8 cellular contexts compared by ENCODE assay signal in genomic region chr4:153249199-153250154, GRCh38. TPM values are rescaled to one million over a fixed set of nuclear protein-coding genes. Genes with fewer than 3 reads are reported as not detected.
A peak's percentile ranks its signal among the peaks of the same experiment; 100 is the strongest.
DNase-seq lines count a peak whose midpoint lies in the region; ATAC-seq, FAIRE-seq and TF ChIP-seq lines count a peak whose summit lies in the region.

No MANE protein-coding gene starts in this region.

- H3K9ac ChIP-seq in HepG2 (ENCODE audit: insufficient read depth, low read depth, low read length), result peak overlapping the region; percentile 46

- TF ChIP-seq POLR2A in GM19099 (IDR thresholded peaks at IDR 0.05; ENCODE audit: extremely low read depth, insufficient read length, low read depth), result peak; percentile 62
- peak in 1 of 2 experiments; percentile 37; a peak in 1 of 4 replicates for TF ChIP-seq POLR2A in HepG2 (IDR thresholded peaks at IDR 0.05; ENCODE audit: insufficient read depth in 1 of 2, low read depth in 2 of 2, low read length in 2 of 2)

- peak; percentile 67 for FAIRE-seq in HepG2 (lab: Jason Lieb, UNC)

- H4K20me1 ChIP-seq in HepG2 (ENCODE audit: insufficient read depth, low read length), result no peaks in the 10 kb centered on the region; the same call in 1 of the 2 replicates

- in situ Hi-C loops in HepG2 (cut with HindIII; ENCODE audit: extremely low pct_ligation_motif_present, low pct_unique_long_range_greater_than_20kb), result no loop called here

- no peak for TF ChIP-seq CTCF in AG10803 (conservative IDR thresholded peaks at IDR 0.05; ENCODE audit: low read length)
- TF ChIP-seq CTCF in HepG2 (CRISPR knock-in tag; IDR thresholded peaks at IDR 0.05), result no peak

- H3K4me2 ChIP-seq in HepG2 (ENCODE audit: low read depth, low read length), result peak overlapping the region; percentile 86

- H3K79me2 ChIP-seq in HepG2 (ENCODE audit: insufficient read depth, low read length), result no peaks in the 10 kb centered on the region

- no peak for TF ChIP-seq EP300 in HepG2 (IDR thresholded peaks at IDR 0.05; ENCODE audit: low read depth in 2 of 2, low read length in 2 of 2)
- TF ChIP-seq EP300 in HepG2 (CRISPR knock-in tag; IDR thresholded peaks at IDR 0.05; ENCODE audit: borderline replicate concordance), result no peak

- H2AFZ ChIP-seq in HepG2 (ENCODE audit: low read length), result peak overlapping the region; percentile 59

- H3K27me3 ChIP-seq in HepG2 (ENCODE audit: control insufficient read depth in 1 of 2, insufficient read depth in 2 of 2, low read length in 2 of 2), result no peaks in the 10 kb centered on the region

- CTCF ChIA-PET in HepG2 (lab: Yijun Ruan, JAX; ENCODE audit: low intra/inter-chr PET ratio, low total read pairs), result no interaction called here

- peak overlapping the region; percentile 65 for H3K4me3 ChIP-seq in AG10803 (ENCODE audit: low read length)
- peak overlapping the region; percentile 54 to 68 (median 63) for H3K4me3 ChIP-seq in HepG2 (replicated peaks in 1 of 3; ENCODE audit: insufficient read depth in 1 of 3, low read depth in 2 of 3, low read length in 3 of 3)

- POLR2A ChIA-PET in HepG2 (lab: Yijun Ruan, JAX), result no interaction called here

- no peaks in the 10 kb centered on the region for H3K9me3 ChIP-seq in HepG2 (ENCODE audit: low read length)

- no peaks in the 10 kb centered on the region for H3K36me3 ChIP-seq in HepG2 (replicated peaks in 1 of 2; ENCODE audit: control insufficient read depth in 1 of 2, insufficient read depth in 2 of 2, low read length in 2 of 2)

- DNase-seq in AG10803 (ENCODE audit: low read depth) (peak; percentile 60), NCI-H510A treated with DMSO at 0.1 percent for 48 hours (lab: John Stamatoyannopoulos, UW) (peak; percentile 73), dermis blood vessel endothelial cell (peak; percentile 75), HepG2 (ENCODE audit: low spot score) (peak; percentile 52)
- peak; percentile 80 to 83 for DNase-seq in activated CD4-positive, alpha-beta T cell treated with anti-CD3 and anti-CD28 coated beads, Interleukin-2, amount 50 U/mL, for 4 hours
- peak; percentile 82 to 90 for DNase-seq in stimulated activated CD4-positive, alpha-beta T cell treated with anti-CD3 and anti-CD28 coated beads, Interleukin-4, amount 100 ng/mL, for 4 hours

- intact Hi-C loops in HepG2 (cut with micrococcal nuclease; ENCODE audit: unreplicated experiment), result no loop called here

- TSS peak; percentile 58 for BruUV-seq in HepG2 (replicated peaks; lab: Mats Ljungman, UMichigan)

- H3K27ac ChIP-seq in HepG2 (ENCODE audit: extremely low read length, insufficient read depth, low read length), result peak overlapping the region; percentile 6

- H3K4me1 ChIP-seq in HepG2 (ENCODE audit: insufficient read depth, low read length), result peaks cover 25% of the 10 kb centered on the region

- no peak for TF ChIP-seq RAD21 in HepG2 (CRISPR knock-in tag; IDR thresholded peaks at IDR 0.05)

- WGBS in HepG2 (ENCODE audit: low lambda C conversion rate), result 8% methylated on average over 38 of the region's 44 CpGs

- ATAC-seq in HG03280 (IDR thresholded peaks at IDR 0.05; ENCODE audit: unreplicated experiment) (peak; percentile 99), HepG2 (peak; percentile 99)

TF ChIP-seq in HepG2, 621 proteins besides CTCF, POLR2A, EP300 and RAD21 (continues in another document):
- TF ChIP-seq ZNF567 (CRISPR knock-in tag; IDR thresholded peaks at IDR 0.05; ENCODE audit: borderline replicate concordance) (no peak), CREBL2 (CRISPR knock-in tag; IDR thresholded peaks at IDR 0.05; ENCODE audit: borderline replicate concordance) (no peak), ZNF83 (CRISPR knock-in tag; IDR thresholded peaks at IDR 0.05; ENCODE audit: borderline replicate concordance) (no peak), DPF2 (CRISPR knock-in tag; IDR thresholded peaks at IDR 0.05; ENCODE audit: borderline replicate concordance, low read depth) (no peak), ZNF547 (CRISPR knock-in tag; IDR thresholded peaks at IDR 0.05) (no peak), ZNF446 (CRISPR knock-in tag; IDR thresholded peaks at IDR 0.05) (no peak), SP1 (IDR thresholded peaks at IDR 0.05) (no peak), SP1 (CRISPR knock-in tag; IDR thresholded peaks at IDR 0.05) (no peak), ZNF468 (CRISPR knock-in tag; IDR thresholded peaks at IDR 0.05) (no peak), HDAC1 (CRISPR knock-in tag; IDR thresholded peaks at IDR 0.05) (no peak), MTA1 (CRISPR knock-in tag; IDR thresholded peaks at IDR 0.05; ENCODE audit: borderline replicate concordance) (no peak), POGZ (CRISPR knock-in tag; IDR thresholded peaks at IDR 0.05) (no peak), ZNF333 (CRISPR knock-in tag; IDR thresholded peaks at IDR 0.05; ENCODE audit: borderline replicate concordance) (0 out of 2 replicates have a peak, but pooled peaks have one; percentile 34), GFI1 (CRISPR knock-in tag; IDR thresholded peaks at IDR 0.05; ENCODE audit: borderline replicate concordance) (no peak), PHF21A (CRISPR knock-in tag; IDR thresholded peaks at IDR 0.05) (peak; percentile 16; the same call in 1 of the 2 replicates), ARID4A (CRISPR knock-in tag; IDR thresholded peaks at IDR 0.05; ENCODE audit: borderline replicate concordance) (0 out of 2 replicates have a peak, but pooled peaks have one; percentile 26), PCBP1 (IDR thresholded peaks at IDR 0.05; ENCODE audit: borderline replicate concordance, low read depth, low read length) (no peak), MAX (IDR thresholded peaks at IDR 0.05) (0 out of 2 replicates have a peak, but pooled peaks have one; percentile 22), KAT2B (IDR thresholded peaks at IDR 0.05; ENCODE audit: borderline replicate concordance, low read depth, low read length) (no peak), ZNF546 (CRISPR knock-in tag; conservative IDR thresholded peaks at IDR 0.05) (no peak)

RNA-seq across cellular contexts. Expression of gene TRIM2, which starts 45.2 kb away (rescaled TPM):
- 8.6 and 12.6 TPM in 2 replicates for total RNA-seq in dermis blood vessel endothelial cell
- total RNA-seq in HepG2 (2016; rRNA removed; fragmentation: Illumina TruSeq; extraction: Trizol), result 4.2 and 7.0 TPM in 2 replicates
- 1.8 and 2.6 TPM in 2 replicates for total RNA-seq in HepG2 (2016; cell fraction: cytosol; rRNA removed; fragmentation: Illumina TruSeq; extraction: Trizol; ENCODE audit: low read depth)
- 3.7 and 4.1 TPM in 2 replicates for total RNA-seq in HepG2 (2016; cell fraction: insoluble cytoplasmic fraction; rRNA removed; fragmentation: Illumina TruSeq; extraction: Trizol)
- total RNA-seq in HepG2 (2016; cell fraction: membrane; rRNA removed; fragmentation: Illumina TruSeq; extraction: Trizol), result 1.2 and 1.3 TPM in 2 replicates
- total RNA-seq in HepG2 (2016; cell fraction: nucleus; rRNA removed; fragmentation: Illumina TruSeq; extraction: Trizol), result 5.2 and 6.5 TPM in 2 replicates
- 2.1 and 2.9 TPM in 2 replicates for polyA plus RNA-seq in HepG2 (2011; rRNA removed)
- 2.1 and 2.4 TPM in 2 replicates for polyA plus RNA-seq in HepG2 (2011; cell fraction: cytosol; rRNA removed)
- polyA plus RNA-seq in HepG2 (2011; cell fraction: nucleus; rRNA removed), result 2.8 and 4.0 TPM in 2 replicates
- polyA plus RNA-seq in HepG2 (2012), result 1.9 and 2.8 TPM in 2 replicates
- 0.27 and 0.29 TPM in 2 replicates for polyA plus RNA-seq in HepG2 (2016; cell fraction: cytosol; fragmentation: Illumina TruSeq; extraction: Trizol; ENCODE audit: low read depth)
- 2.8 and 2.9 TPM in 2 replicates for polyA plus RNA-seq in HepG2 (2016; cell fraction: insoluble cytoplasmic fraction; fragmentation: Illumina TruSeq; extraction: Trizol; ENCODE audit: low read depth)
- 0.50 and 0.55 TPM in 2 replicates for polyA plus RNA-seq in HepG2 (2016; cell fraction: membrane; fragmentation: Illumina TruSeq; extraction: Trizol; ENCODE audit: low read depth)
- polyA plus RNA-seq in HepG2 (2016; cell fraction: nucleus; fragmentation: Illumina TruSeq; extraction: Trizol; ENCODE audit: insufficient read depth, low read depth), result 2.9 and 3.5 TPM in 2 replicates
- 10.3 and 18.9 TPM in 2 replicates for polyA minus RNA-seq in HepG2 (2011; rRNA and poly(A)+ RNA removed; ENCODE audit: low replicate concordance)
- 4.3 and 6.3 TPM in 2 replicates for polyA minus RNA-seq in HepG2 (2011; cell fraction: cytosol; rRNA and poly(A)+ RNA removed)
- 10.4 and 12.2 TPM in 2 replicates for polyA minus RNA-seq in HepG2 (2011; cell fraction: nucleus; rRNA and poly(A)+ RNA removed)

Comparison
In these comparisons a context has a peak if more than half of its experiments do, and no peak if none do; other contexts are left out.
1. Peak in every context shown above with its lines: DNase-seq, ATAC-seq, H3K4me3 ChIP-seq and H3K27ac ChIP-seq.